Comparison of ENCODE assay signal across 33 cellular contexts in the genomic region with DNA sequence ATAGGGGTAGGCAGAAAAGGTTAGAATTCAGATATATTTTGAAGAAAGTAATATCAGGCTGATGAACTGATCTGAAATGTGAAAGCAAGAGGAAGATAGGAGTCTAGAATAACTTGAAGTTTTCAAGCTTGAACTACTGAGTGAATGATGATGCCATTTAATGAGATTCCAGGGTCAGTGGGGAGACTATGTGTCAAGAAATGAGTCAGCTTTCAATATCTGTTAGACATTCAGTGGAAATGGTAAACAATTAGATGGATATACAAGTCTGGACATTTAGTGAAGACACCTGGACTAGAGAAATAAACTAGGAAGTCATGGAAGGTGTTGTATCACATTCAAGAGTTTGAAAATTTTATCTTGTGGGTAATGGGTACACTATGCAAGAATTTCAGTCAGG.
"Had no signal": no experiment of that assay in that cellular context is flagged by ENCODE, and none has a peak within 500 bp of the region (broad histone marks: within the 10 kb centered on the region; RNA-seq: fewer than 3 reads in every experiment).

No MANE protein-coding gene starts in this region.

- H3K36me3 ChIP-seq: adrenal gland had no signal

- DNase-seq: activated B cell treated with CpG ODN at 0.5 μM for 24 hours; activated CD4-positive, alpha-beta memory T cell treated with anti-CD3 and anti-CD28 coated beads for 36 hours; activated CD4-positive, alpha-beta T cell treated with anti-CD3 and anti-CD28 coated beads for 4 hours; activated CD4-positive, alpha-beta T cell treated with anti-CD3 and anti-CD28 coated beads, Interleukin-2, amount 50 U/mL, for 1 hour; activated CD4-positive, CD25-positive, alpha-beta regulatory T cell treated with anti-CD3 and anti-CD28 coated beads, Interleukin-2, amount 50 U/mL, for 72 hours; activated CD8-positive, alpha-beta memory T cell treated with anti-CD3 and anti-CD28 coated beads, Interleukin-2, amount 50 U/mL, for 4 hours; activated gamma-delta T cell treated with Interleukin-2 at 50 U/mL for 16 hours; activated naive CD4-positive, alpha-beta T cell treated with anti-CD3 and anti-CD28 coated beads for 36 hours; activated T-cell treated with anti-CD3 and anti-CD28 coated beads for 4 hours; activated T-cell treated with anti-CD3 and anti-CD28 coated beads, Interleukin-2, amount 50 U/mL, for 4 hours; adrenal gland; body of pancreas; central memory CD4-positive, alpha-beta T cell; Karpas-422; KBM-7; MM.1S; MV-4-11; NCI-H1092; NCI-H1436 treated with DMSO at 0.1 percent for 48 hours; NCI-H1694 treated with DMSO at 0.1 percent for 48 hours; NCI-H2029; NCI-H510A; NCI-H526; NCI-H748 treated with DMSO at 0.1 percent for 48 hours; NK-92 treated with Interleukin-12 subunit alpha and Interleukin-12 subunit beta, amount 100 ng/mL, for 24 hours; Right ventricle myocardium superior; SW 1271; T-helper 1 cell; T-helper 2 cell; T-helper 9 cell had no signal

- H3K27me3 ChIP-seq: adrenal gland, body of pancreas had no signal

- H3K9me3 ChIP-seq: adrenal gland, body of pancreas had no signal

- H3K4me1 ChIP-seq: body of pancreas had no signal

- H3K27ac ChIP-seq: adrenal gland, body of pancreas, VCaP had no signal

- H3K4me3 ChIP-seq: adrenal gland, body of pancreas had no signal

- FAIRE-seq: astrocyte had no signal

- ATAC-seq: activated naive CD4-positive, alpha-beta T cell treated with anti-CD3 and anti-CD28 coated beads, Interleukin-2, amount 50 U/mL, for 72 hours; activated T-cell treated with anti-CD3 and anti-CD28 coated beads, Interleukin-2, amount 50 U/mL, for 4 hours; body of pancreas had no signal
